Comparison of ENCODE assay signal across 8 cellular contexts in genomic region chr20:2872304-2873009, GRCh38.
DNase-seq lines count a peak whose midpoint lies in the region; TF ChIP-seq lines count a peak whose summit lies in the region.

No MANE protein-coding gene starts in this region.

- H3K4me3 ChIP-seq in HFF-Myc (replicated peaks; ENCODE audit: low read depth, low read length) (peak overlapping the region; percentile 69), duodenal mucosa (ENCODE audit: low read depth in 1 of 2, low read length in 2 of 2) (peak overlapping the region; percentile 74 to 77)

- no peak overlapping the region for H3K27ac ChIP-seq in duodenal mucosa (ENCODE audit: low read depth, low read length)

- no peaks in the 10 kb centered on the region for H3K36me3 ChIP-seq in ES-I3 (ENCODE audit: insufficient read depth, low read length)
- no peaks in the 10 kb centered on the region for H3K36me3 ChIP-seq in duodenal mucosa (ENCODE audit: control insufficient read depth in 1 of 2, insufficient read depth in 2 of 2, low read length in 2 of 2)

- H3K4me1 ChIP-seq in ES-I3 (ENCODE audit: insufficient read depth, low read length) (peaks cover 11% of the 10 kb centered on the region; the same call in 1 of the 2 replicates), duodenal mucosa (ENCODE audit: control insufficient read depth in 1 of 2, insufficient read depth in 2 of 2, low read length in 2 of 2) (peaks cover 27 to 36% of the 10 kb centered on the region in 2 donors)

- H3K9ac ChIP-seq in ES-I3 (ENCODE audit: low read depth, low read length): peak overlapping the region; percentile 96
- H3K9ac ChIP-seq in duodenal mucosa (ENCODE audit: low read depth in 1 of 2, low read length in 2 of 2): peak overlapping the region; percentile 45 to 60

- DNase-seq in HFF-Myc (ENCODE audit: extremely low read depth, low read depth) (no peak), NCI-H2171 (lab: John Stamatoyannopoulos, UW) (peak; percentile 77), medulla oblongata (ENCODE audit: extremely low spot score) (peak; percentile 70), cerebellar nuclear complex (lab: John Stamatoyannopoulos, UW) (no peak)
- DNase-seq in activated CD4-positive, alpha-beta T cell treated with anti-CD3 and anti-CD28 coated beads, Interleukin-2, amount 50 U/mL, for 4 hours: peak; percentile 74
- DNase-seq in stimulated activated CD8-positive, alpha-beta memory T cell treated with anti-CD3 and anti-CD28 coated beads, Interleukin-12 subunit alpha, Interleukin-12 subunit beta, amount 100 ng/mL, for 1 hour (ENCODE audit: low read depth): peak; percentile 59

- H3K9me3 ChIP-seq in ES-I3 (ENCODE audit: control insufficient read depth, insufficient read depth, low read length): no peaks in the 10 kb centered on the region
- no peaks in the 10 kb centered on the region for H3K9me3 ChIP-seq in duodenal mucosa (ENCODE audit: control insufficient read depth in 1 of 2, low read length in 2 of 2)

- TF ChIP-seq CTCF in HFF-Myc (IDR thresholded peaks at IDR 0.05; ENCODE audit: low read depth, low read length, missing control alignments): peak; percentile 48

- peaks cover 4 to 6% of the 10 kb centered on the region in 2 donors for H3K27me3 ChIP-seq in duodenal mucosa (ENCODE audit: control insufficient read depth in 1 of 2, insufficient read depth in 2 of 2, low read length in 2 of 2)

Comparison
In these comparisons a context has a peak if more than half of its experiments do, and no peak if none do; other contexts are left out.
1. DNase-seq: peak in NCI-H2171 (single experiment), activated CD4-positive, alpha-beta T cell treated with anti-CD3 and anti-CD28 coated beads, Interleukin-2, amount 50 U/mL, for 4 hours (2 of 2), medulla oblongata (single experiment) and stimulated activated CD8-positive, alpha-beta memory T cell treated with anti-CD3 and anti-CD28 coated beads, Interleukin-12 subunit alpha, Interleukin-12 subunit beta, amount 100 ng/mL, for 1 hour (single experiment); none in HFF-Myc (single experiment) and cerebellar nuclear complex (0 of 2).